8 cellular contexts compared by ENCODE assay signal in genomic region chr15:101489633-101490407, GRCh38. TPM values are rescaled to one million over a fixed set of nuclear protein-coding genes. Genes with fewer than 3 reads are reported as not detected.
A peak's percentile ranks its signal among the peaks of the same experiment; 100 is the strongest.
DNase-seq lines count a peak whose midpoint lies in the region; ATAC-seq lines count a peak whose summit lies in the region.

Gene PCSK6, minus strand, starts transcription at chr15:101489707. Its CDS starts 37 bp downstream, at chr15:101489670.

- H3K4me1 Mint-ChIP-seq in activated CD4-positive, alpha-beta T cell treated with anti-CD3 and anti-CD28 coated beads, Interleukin-2, amount 10 ng/mL, durations not matched to agents 24 days and 14 days = peaks cover 9% of the 10 kb centered on the region
- H3K4me1 Mint-ChIP-seq in activated naive CD8-positive, alpha-beta T cell treated with anti-CD3 and anti-CD28 coated beads for 36 hours = peaks cover 14% of the 10 kb centered on the region
- H3K4me1 Mint-ChIP-seq in immature natural killer cell = peaks cover 0 to 2% of the 10 kb centered on the region in 2 donors
- H3K4me1 Mint-ChIP-seq in stimulated activated naive CD8-positive, alpha-beta T cell treated with anti-CD3 and anti-CD28 coated beads, Interleukin-15, amount 100 ng/mL, for 72 hours = peaks cover 19% of the 10 kb centered on the region

- intact Hi-C loops in activated CD4-positive, alpha-beta T cell treated with anti-CD3 and anti-CD28 coated beads, Interleukin-2, amount 10 ng/mL, durations not matched to agents 24 days and 14 days (cut with micrococcal nuclease) = no loop called here

- H3K4me3 Mint-ChIP-seq in activated CD4-positive, alpha-beta T cell treated with anti-CD3 and anti-CD28 coated beads, Interleukin-2, amount 10 ng/mL, durations not matched to agents 24 days and 14 days = peak within 1 kb of the TSS; percentile 67
- H3K4me3 Mint-ChIP-seq in activated naive CD8-positive, alpha-beta T cell treated with anti-CD3 and anti-CD28 coated beads for 36 hours = peak within 1 kb of the TSS; percentile 62
- peak within 1 kb of the TSS in 3 of 5 donors; percentile 29 to 33 (median 31) for H3K4me3 Mint-ChIP-seq in immature natural killer cell
- peak within 1 kb of the TSS in 1 of 2 donors; percentile 70 for H3K4me3 Mint-ChIP-seq in stimulated activated naive CD8-positive, alpha-beta T cell treated with anti-CD3 and anti-CD28 coated beads, Interleukin-15, amount 100 ng/mL, for 72 hours

- no peaks in the 10 kb centered on the region for H3K9me3 Mint-ChIP-seq in activated CD4-positive, alpha-beta T cell treated with anti-CD3 and anti-CD28 coated beads, Interleukin-2, amount 10 ng/mL, durations not matched to agents 24 days and 14 days
- H3K9me3 Mint-ChIP-seq in activated naive CD8-positive, alpha-beta T cell treated with anti-CD3 and anti-CD28 coated beads for 36 hours = no peaks in the 10 kb centered on the region
- H3K9me3 Mint-ChIP-seq in immature natural killer cell = peaks cover 0 to 2% (median 0%) of the 10 kb centered on the region in 6 donors
- H3K9me3 Mint-ChIP-seq in stimulated activated naive CD8-positive, alpha-beta T cell treated with anti-CD3 and anti-CD28 coated beads, Interleukin-15, amount 100 ng/mL, for 72 hours = no peaks in the 10 kb centered on the region

- peak; percentile 32 for ATAC-seq in stimulated activated naive CD8-positive, alpha-beta T cell treated with anti-CD3 and anti-CD28 coated beads, Interleukin-15, amount 100 ng/mL, for 72 hours
- no peak for ATAC-seq in GM18868 (IDR thresholded peaks at IDR 0.05; ENCODE audit: unreplicated experiment)

- peak; percentile 74 for DNase-seq in activated CD4-positive, alpha-beta T cell treated with anti-CD3 and anti-CD28 coated beads, Interleukin-2, amount 10 ng/mL, durations not matched to agents 24 days and 14 days
- DNase-seq in activated CD4-positive, alpha-beta T cell treated with anti-CD3 and anti-CD28 coated beads for 1 hour = no peak
- DNase-seq in activated naive CD8-positive, alpha-beta T cell treated with anti-CD3 and anti-CD28 coated beads for 36 hours = peak; percentile 38
- no peak for DNase-seq in immature natural killer cell
- no peak for DNase-seq in stimulated activated naive CD8-positive, alpha-beta T cell treated with anti-CD3 and anti-CD28 coated beads, Interleukin-15, amount 100 ng/mL, for 72 hours
- no peak for DNase-seq in stimulated activated naive CD4-positive, alpha-beta T cell treated with Interleukin-2 at 50 U/mL for 16 hours (lab: John Stamatoyannopoulos, UW)
- no peak for DNase-seq in NCI-H1092 treated with DMSO at 0.1 percent for 48 hours (lab: John Stamatoyannopoulos, UW)

- H3K36me3 Mint-ChIP-seq in activated CD4-positive, alpha-beta T cell treated with anti-CD3 and anti-CD28 coated beads, Interleukin-2, amount 10 ng/mL, durations not matched to agents 24 days and 14 days (ENCODE audit: low read depth) = no peaks in the 10 kb centered on the region
- no peaks in the 10 kb centered on the region for H3K36me3 Mint-ChIP-seq in activated naive CD8-positive, alpha-beta T cell treated with anti-CD3 and anti-CD28 coated beads for 36 hours
- no peaks in the 10 kb centered on the region for H3K36me3 Mint-ChIP-seq in immature natural killer cell

- H3K27ac Mint-ChIP-seq in activated CD4-positive, alpha-beta T cell treated with anti-CD3 and anti-CD28 coated beads, Interleukin-2, amount 10 ng/mL, durations not matched to agents 24 days and 14 days = peak within 1 kb of the TSS; percentile 6
- H3K27ac Mint-ChIP-seq in activated naive CD8-positive, alpha-beta T cell treated with anti-CD3 and anti-CD28 coated beads for 36 hours = no peak within 1 kb of the TSS
- no peak within 1 kb of the TSS for H3K27ac Mint-ChIP-seq in immature natural killer cell
- no peak within 1 kb of the TSS for H3K27ac Mint-ChIP-seq in stimulated activated naive CD8-positive, alpha-beta T cell treated with anti-CD3 and anti-CD28 coated beads, Interleukin-15, amount 100 ng/mL, for 72 hours

- peaks cover 56% of the 10 kb centered on the region for H3K27me3 Mint-ChIP-seq in activated CD4-positive, alpha-beta T cell treated with anti-CD3 and anti-CD28 coated beads, Interleukin-2, amount 10 ng/mL, durations not matched to agents 24 days and 14 days
- H3K27me3 Mint-ChIP-seq in activated naive CD8-positive, alpha-beta T cell treated with anti-CD3 and anti-CD28 coated beads for 36 hours = peaks cover 64% of the 10 kb centered on the region
- peaks cover 13 to 26% (median 15%) of the 10 kb centered on the region in 3 donors for H3K27me3 Mint-ChIP-seq in immature natural killer cell (ENCODE audit: low read depth in 3 of 3)
- H3K27me3 Mint-ChIP-seq in stimulated activated naive CD8-positive, alpha-beta T cell treated with anti-CD3 and anti-CD28 coated beads, Interleukin-15, amount 100 ng/mL, for 72 hours = peaks cover 84% of the 10 kb centered on the region

RNA-seq across cellular contexts. Expression of gene PCSK6, which starts in this region (rescaled TPM):
- total RNA-seq in activated CD4-positive, alpha-beta T cell treated with anti-CD3 and anti-CD28 coated beads, Interleukin-2, amount 10 ng/mL, durations not matched to agents 24 days and 14 days = 4.7 and 5.4 TPM in 2 replicates
- total RNA-seq in activated naive CD8-positive, alpha-beta T cell treated with anti-CD3 and anti-CD28 coated beads for 36 hours = 1 to 10 TPM; 4.0 to 4.6 TPM
- polyA plus RNA-seq in immature natural killer cell = 1 to 10 TPM in 2 of 3 donors, not detected in 1; 1.7 to 3.0 TPM

Comparison
In these comparisons a context has a peak if more than half of its experiments do, and no peak if none do; other contexts are left out.
1. DNase-seq: peak in activated CD4-positive, alpha-beta T cell treated with anti-CD3 and anti-CD28 coated beads, Interleukin-2, amount 10 ng/mL, durations not matched to agents 24 days and 14 days (single experiment) and activated naive CD8-positive, alpha-beta T cell treated with anti-CD3 and anti-CD28 coated beads for 36 hours (single experiment); none in activated CD4-positive, alpha-beta T cell treated with anti-CD3 and anti-CD28 coated beads for 1 hour (single experiment), immature natural killer cell (0 of 3), stimulated activated naive CD8-positive, alpha-beta T cell treated with anti-CD3 and anti-CD28 coated beads, Interleukin-15, amount 100 ng/mL, for 72 hours (0 of 2), stimulated activated naive CD4-positive, alpha-beta T cell treated with Interleukin-2 at 50 U/mL for 16 hours (single experiment) and NCI-H1092 treated with DMSO at 0.1 percent for 48 hours (single experiment).